Comparison of ENCODE assay signal across 8 cellular contexts in genomic region chr7:100127866-100128601, GRCh38. TPM values are rescaled to one million over a fixed set of nuclear protein-coding genes. Genes with fewer than 3 reads are reported as not detected.
A peak's percentile ranks its signal among the peaks of the same experiment; 100 is the strongest.
DNase-seq lines count a peak whose midpoint lies in the region; ATAC-seq and TF ChIP-seq lines count a peak whose summit lies in the region.

No MANE protein-coding gene starts in this region.

- H3K4me3 ChIP-seq in NB4 (ENCODE audit: low read depth, low read length) (peak overlapping the region; percentile 96), iPS DF 6.9 (ENCODE audit: low read length) (peak overlapping the region; percentile 63; the same call in 1 of the 2 replicates), skin epidermis (peak overlapping the region; percentile 60 to 93 (median 73))

- TF ChIP-seq CTCF in NB4 (IDR thresholded peaks at IDR 0.05; ENCODE audit: low read depth, low read length) = no peak

- DNase-seq in NCI-H146 (lab: John Stamatoyannopoulos, UW) = peak; percentile 31
- DNase-seq in NCI-H146 treated with DMSO at 0.1 percent for 48 hours (lab: John Stamatoyannopoulos, UW; ENCODE audit: unreplicated experiment) = no peak
- peak; percentile 57 for DNase-seq in NB4 (ENCODE audit: low read depth)
- peak in 1 of 2 donors; percentile 30 for DNase-seq in activated naive CD4-positive, alpha-beta T cell treated with anti-CD3 and anti-CD28 coated beads, Interleukin-2, amount 50 U/mL, for 72 hours (ENCODE audit: low spot score in 2 of 2)
- DNase-seq in iPS DF 6.9 (ENCODE audit: low read depth, low spot score) = no peak
- no peak for DNase-seq in NCI-H2107 treated with DMSO at 0.1 percent for 48 hours (lab: John Stamatoyannopoulos, UW; ENCODE audit: unreplicated experiment)

- no peaks in the 10 kb centered on the region for H3K9me3 Mint-ChIP-seq in activated naive CD4-positive, alpha-beta T cell treated with anti-CD3 and anti-CD28 coated beads, Interleukin-2, amount 50 U/mL, for 72 hours

- H3K4me1 ChIP-seq in iPS DF 6.9 (ENCODE audit: control insufficient read depth, insufficient read depth, low read length) = no peaks in the 10 kb centered on the region

- no peak for ATAC-seq in activated naive CD4-positive, alpha-beta T cell treated with anti-CD3 and anti-CD28 coated beads, Interleukin-2, amount 50 U/mL, for 72 hours
- ATAC-seq in HG03045 (IDR thresholded peaks at IDR 0.05; ENCODE audit: unreplicated experiment) = no peak

- H3K27me3 ChIP-seq in iPS DF 6.9 (ENCODE audit: control insufficient read depth, insufficient read depth, low read length) = no peaks in the 10 kb centered on the region

- H3K36me3 ChIP-seq in iPS DF 6.9 (ENCODE audit: control insufficient read depth, insufficient read depth, low read length) = no peaks in the 10 kb centered on the region

- TF ChIP-seq POLR2A in NB4 (IDR thresholded peaks at IDR 0.05; ENCODE audit: extremely low read depth, insufficient read length) = no peak

- H3K36me3 Mint-ChIP-seq in activated naive CD4-positive, alpha-beta T cell treated with anti-CD3 and anti-CD28 coated beads, Interleukin-2, amount 50 U/mL, for 72 hours = peaks cover 17% of the 10 kb centered on the region in 2 donors

- H3K9me3 ChIP-seq in iPS DF 6.9 (ENCODE audit: control insufficient read depth, insufficient read depth, low read length) = no peaks in the 10 kb centered on the region

- WGBS in iPS DF 6.9 (ENCODE audit: insufficient coverage, insufficient read length) = no CpG with 5 or more reads among the region's 37 CpGs

- H3K27ac ChIP-seq in iPS DF 6.9 (ENCODE audit: low read length) = no peak overlapping the region
- H3K27ac ChIP-seq in skin epidermis = peak overlapping the region in 20 of 21 experiments; percentile 81 to 99 (median 95)

- peak overlapping the region; percentile 50 to 94 for H3K27ac Mint-ChIP-seq in activated naive CD4-positive, alpha-beta T cell treated with anti-CD3 and anti-CD28 coated beads, Interleukin-2, amount 50 U/mL, for 72 hours

RNA-seq across cellular contexts. Expression of gene MBLAC1, which starts 1.3 kb away (rescaled TPM):
- total RNA-seq in activated naive CD4-positive, alpha-beta T cell treated with anti-CD3 and anti-CD28 coated beads, Interleukin-2, amount 50 U/mL, for 72 hours = 1 to 10 TPM; 2.6 to 5.6 TPM

RNA-seq across cellular contexts. Expression of gene CNPY4, which starts 8.6 kb away (rescaled TPM):
- 10 to 100 TPM; 16.4 to 20.9 TPM for total RNA-seq in activated naive CD4-positive, alpha-beta T cell treated with anti-CD3 and anti-CD28 coated beads, Interleukin-2, amount 50 U/mL, for 72 hours

RNA-seq across cellular contexts. Expression of gene TAF6, which starts 8.9 kb away (rescaled TPM):
- total RNA-seq in activated naive CD4-positive, alpha-beta T cell treated with anti-CD3 and anti-CD28 coated beads, Interleukin-2, amount 50 U/mL, for 72 hours = 10 to 100 TPM; 52.7 to 57.6 TPM

RNA-seq across cellular contexts. Expression of gene LAMTOR4, which starts 20.7 kb away (rescaled TPM):
- 100 to 1,000 TPM; 147 to 153 TPM for total RNA-seq in activated naive CD4-positive, alpha-beta T cell treated with anti-CD3 and anti-CD28 coated beads, Interleukin-2, amount 50 U/mL, for 72 hours

RNA-seq across cellular contexts. Expression of gene AP4M1, which starts 26.6 kb away (rescaled TPM):
- 10 to 100 TPM in 1 of 2 donors, 1 to 10 TPM in 1; 8.4 to 13.6 TPM for total RNA-seq in activated naive CD4-positive, alpha-beta T cell treated with anti-CD3 and anti-CD28 coated beads, Interleukin-2, amount 50 U/mL, for 72 hours

Comparison
In these comparisons a context has a peak if more than half of its experiments do, and no peak if none do; other contexts are left out.
1. DNase-seq: peak in NCI-H146 (single experiment) and NB4 (single experiment); none in NCI-H146 treated with DMSO at 0.1 percent for 48 hours (single experiment), iPS DF 6.9 (single experiment) and NCI-H2107 treated with DMSO at 0.1 percent for 48 hours (single experiment).
2. Peak in every context shown above with its lines, with median percentiles within 50 percentile points of each other: H3K4me3 ChIP-seq.